1 cellular context compared by ENCODE assay signal in genomic region chr14:75379930-75380270, GRCh38.
TF ChIP-seq lines count a peak whose summit lies in the region.

No MANE protein-coding gene starts in this region.

TF ChIP-seq in H1, 55 proteins besides CTCF, POLR2A, EP300 and RAD21 (continued from another document):
- TF ChIP-seq CBX5 (IDR thresholded peaks at IDR 0.05; ENCODE audit: low read depth, low read length) (no peak), NRF1 (IDR thresholded peaks at IDR 0.05; ENCODE audit: low read depth, low read length) (no peak), ATF3 (IDR thresholded peaks at IDR 0.05; ENCODE audit: insufficient read depth, low read depth, low read length) (no peak), SRF (IDR thresholded peaks at IDR 0.05; ENCODE audit: low read depth, low read length) (no peak), NANOG (IDR thresholded peaks at IDR 0.05; ENCODE audit: insufficient read depth, low read depth, low read length, poor library complexity, severe bottlenecking) (no peak), PHF8 (conservative IDR thresholded peaks at IDR 0.05; ENCODE audit: low read depth, low read length) (no peak), BCL11A (IDR thresholded peaks at IDR 0.05; ENCODE audit: low read depth in 2 of 2, low read length in 2 of 2) (no peak)
